Comparison of ENCODE assay signal across 1 cellular context in the genomic region with DNA sequence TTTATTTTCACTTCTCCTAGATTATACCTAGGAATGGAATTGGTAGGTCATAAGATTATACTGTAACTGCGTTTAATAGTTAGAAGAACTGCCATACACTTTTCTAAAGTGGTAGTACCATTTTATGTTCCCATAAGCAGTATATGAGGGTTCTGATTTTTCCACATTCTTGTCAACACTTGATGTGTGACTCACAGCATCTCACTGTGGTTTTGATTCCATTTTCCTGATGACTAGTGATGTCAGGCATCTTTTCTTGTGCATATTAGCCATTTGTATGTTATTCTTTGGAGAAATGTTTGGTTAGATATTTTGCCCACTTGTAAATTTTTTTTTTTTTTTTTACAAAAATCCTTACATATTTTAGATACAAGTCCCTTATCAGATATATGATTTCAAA.
TF ChIP-seq lines count a peak whose summit lies in the region.

No MANE protein-coding gene starts in this region.

TF ChIP-seq in neural cell, 6 proteins besides CTCF, POLR2A, EP300 and RAD21 (continued from another document):
- TF ChIP-seq, protein P1, sequence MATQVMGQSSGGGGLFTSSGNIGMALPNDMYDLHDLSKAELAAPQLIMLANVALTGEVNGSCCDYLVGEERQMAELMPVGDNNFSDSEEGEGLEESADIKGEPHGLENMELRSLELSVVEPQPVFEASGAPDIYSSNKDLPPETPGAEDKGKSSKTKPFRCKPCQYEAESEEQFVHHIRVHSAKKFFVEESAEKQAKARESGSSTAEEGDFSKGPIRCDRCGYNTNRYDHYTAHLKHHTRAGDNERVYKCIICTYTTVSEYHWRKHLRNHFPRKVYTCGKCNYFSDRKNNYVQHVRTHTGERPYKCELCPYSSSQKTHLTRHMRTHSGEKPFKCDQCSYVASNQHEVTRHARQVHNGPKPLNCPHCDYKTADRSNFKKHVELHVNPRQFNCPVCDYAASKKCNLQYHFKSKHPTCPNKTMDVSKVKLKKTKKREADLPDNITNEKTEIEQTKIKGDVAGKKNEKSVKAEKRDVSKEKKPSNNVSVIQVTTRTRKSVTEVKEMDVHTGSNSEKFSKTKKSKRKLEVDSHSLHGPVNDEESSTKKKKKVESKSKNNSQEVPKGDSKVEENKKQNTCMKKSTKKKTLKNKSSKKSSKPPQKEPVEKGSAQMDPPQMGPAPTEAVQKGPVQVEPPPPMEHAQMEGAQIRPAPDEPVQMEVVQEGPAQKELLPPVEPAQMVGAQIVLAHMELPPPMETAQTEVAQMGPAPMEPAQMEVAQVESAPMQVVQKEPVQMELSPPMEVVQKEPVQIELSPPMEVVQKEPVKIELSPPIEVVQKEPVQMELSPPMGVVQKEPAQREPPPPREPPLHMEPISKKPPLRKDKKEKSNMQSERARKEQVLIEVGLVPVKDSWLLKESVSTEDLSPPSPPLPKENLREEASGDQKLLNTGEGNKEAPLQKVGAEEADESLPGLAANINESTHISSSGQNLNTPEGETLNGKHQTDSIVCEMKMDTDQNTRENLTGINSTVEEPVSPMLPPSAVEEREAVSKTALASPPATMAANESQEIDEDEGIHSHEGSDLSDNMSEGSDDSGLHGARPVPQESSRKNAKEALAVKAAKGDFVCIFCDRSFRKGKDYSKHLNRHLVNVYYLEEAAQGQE (IDR thresholded peaks at IDR 0.05; ENCODE audit: borderline replicate concordance), result no peak
- TF ChIP-seq EZH2 (IDR thresholded peaks at IDR 0.05; ENCODE audit: borderline replicate concordance, insufficient read depth, low read length, poor library complexity, severe bottlenecking), result no peak
- TF ChIP-seq MXI1 (conservative IDR thresholded peaks at IDR 0.05; ENCODE audit: poor library complexity, severe bottlenecking), result no peak
- TF ChIP-seq TAF1 (IDR thresholded peaks at IDR 0.05; ENCODE audit: low read depth), result no peak
- no peak for TF ChIP-seq SMC3 (conservative IDR thresholded peaks at IDR 0.05; ENCODE audit: poor library complexity)
